9 cellular contexts compared by ENCODE assay signal in genomic region chr2:169572821-169573159, GRCh38. TPM values are rescaled to one million over a fixed set of nuclear protein-coding genes. Genes with fewer than 3 reads are reported as not detected.
A peak's percentile ranks its signal among the peaks of the same experiment; 100 is the strongest.
DNase-seq lines count a peak whose midpoint lies in the region; ATAC-seq, FAIRE-seq and TF ChIP-seq lines count a peak whose summit lies in the region.
"Had no signal": no experiment of that assay in that cellular context is flagged by ENCODE, and none has a peak within 500 bp of the region (broad histone marks: within the 10 kb centered on the region; RNA-seq: fewer than 3 reads in every experiment).

No MANE protein-coding gene starts in this region.

- H3K4me3 ChIP-seq in SK-N-SH (ENCODE audit: low read depth in 2 of 2, low read length in 1 of 2): peak overlapping the region; percentile 86 to 87
- H3K4me3 ChIP-seq in keratinocyte (ENCODE audit: control insufficient read depth in 2 of 3, extremely low read depth in 1 of 3, insufficient read depth in 2 of 3, low read depth in 1 of 3, low read length in 3 of 3): peak overlapping the region; percentile 55 to 99 (median 99)
- peak overlapping the region; percentile 56 to 88 (median 78) for H3K4me3 ChIP-seq in stomach

- H3K36me3 ChIP-seq in SK-N-SH (replicated peaks in 1 of 2; ENCODE audit: control insufficient read depth in 1 of 2, insufficient read depth in 2 of 2, low read length in 1 of 2) (peaks cover 3 to 6% of the 10 kb centered on the region in 2 experiments), keratinocyte (ENCODE audit: control insufficient read depth in 2 of 2, extremely low read depth in 1 of 2, insufficient read depth in 2 of 2, low read length in 2 of 2) (no peaks in the 10 kb centered on the region), stomach (no peaks in the 10 kb centered on the region)

- peak overlapping the region; percentile 91 for H3K27ac Mint-ChIP-seq in activated T-helper 2 cell treated with anti-CD3 and anti-CD28 coated beads, Interferon-gamma antibody, Interleukin-2, Interleukin-4, amounts not matched to agents 10 μg/mL and 5 μg/mL and 100 μg/mL, durations not matched to agents 14 hours and 24 hours and 36 hours

- H3K4me1 ChIP-seq in SK-N-SH (ENCODE audit: control insufficient read depth in 1 of 2, insufficient read depth in 2 of 2, low read depth in 1 of 2, low read length in 1 of 2) (peaks cover 0 to 2% of the 10 kb centered on the region in 2 experiments; a peak in 1 of 4 replicates), keratinocyte (ENCODE audit: control insufficient read depth, extremely low read depth, insufficient read depth, low read length) (peaks cover 12% of the 10 kb centered on the region), stomach (peaks cover 10 to 25% (median 14%) of the 10 kb centered on the region in 4 donors)

- dilution Hi-C loops in keratinocyte (cut with MboI; ENCODE audit: extremely low pct_ligation_motif_present, low sequenced_read_pairs): no loop called here

- H3K27me3 ChIP-seq in SK-N-SH (ENCODE audit: insufficient read depth): no peaks in the 10 kb centered on the region
- H3K27me3 ChIP-seq in keratinocyte (ENCODE audit: control insufficient read depth, extremely low read depth, insufficient read depth, low read length): no peaks in the 10 kb centered on the region
- H3K27me3 ChIP-seq in stomach: no peaks in the 10 kb centered on the region

- DNase-seq in SK-N-SH: no peak
- DNase-seq in activated T-helper 2 cell treated with anti-CD3 and anti-CD28 coated beads, Interferon-gamma antibody, Interleukin-2, Interleukin-4, amounts not matched to agents 10 μg/mL and 5 μg/mL and 100 μg/mL, durations not matched to agents 14 hours and 24 hours and 36 hours (ENCODE audit: low spot score): no peak
- no peak for DNase-seq in keratinocyte (ENCODE audit: low read depth, low spot score)
- DNase-seq in stomach: no peak
- DNase-seq in NCI-H146 (lab: John Stamatoyannopoulos, UW): no peak
- DNase-seq in DMS114 treated with DMSO at 0.1 percent for 48 hours (lab: John Stamatoyannopoulos, UW; ENCODE audit: unreplicated experiment): no peak
- DNase-seq: 8988T had no signal

- ATAC-seq in SK-N-SH treated with all-trans-retinoic acid at 6 μM for 48 hours (no peak), HG03571 (IDR thresholded peaks at IDR 0.05; ENCODE audit: unreplicated experiment) (no peak)

- no peak for TF ChIP-seq EP300 in SK-N-SH (IDR thresholded peaks at IDR 0.05; ENCODE audit: borderline replicate concordance in 1 of 2, low read depth in 1 of 2, low read length in 1 of 2)
- TF ChIP-seq EP300 in stomach (IDR thresholded peaks at IDR 0.05): no peak

- peaks cover 20% of the 10 kb centered on the region for H3K4me1 Mint-ChIP-seq in activated T-helper 2 cell treated with anti-CD3 and anti-CD28 coated beads, Interferon-gamma antibody, Interleukin-2, Interleukin-4, amounts not matched to agents 10 μg/mL and 5 μg/mL and 100 μg/mL, durations not matched to agents 14 hours and 24 hours and 36 hours (ENCODE audit: low read depth)

- WGBS in SK-N-SH (ENCODE audit: low lambda C conversion rate): 3% methylated on average over 2 of the region's 2 CpGs
- WGBS in stomach, 5 donors: 10 to 17% (median 15%) methylated on average over 2 of the region's 2 CpGs

- POLR2A ChIA-PET in SK-N-SH (lab: Yijun Ruan, JAX): interaction anchor here (1.0 kb wide), 1 partner anchor 12 kb away, joined by 4 read pairs; the partner anchor contains the start of gene PPIG

- peak overlapping the region; percentile 97 for H3K4me3 Mint-ChIP-seq in activated T-helper 2 cell treated with anti-CD3 and anti-CD28 coated beads, Interferon-gamma antibody, Interleukin-2, Interleukin-4, amounts not matched to agents 10 μg/mL and 5 μg/mL and 100 μg/mL, durations not matched to agents 14 hours and 24 hours and 36 hours (ENCODE audit: low read depth)

- H3K9ac ChIP-seq in SK-N-SH: peak overlapping the region; percentile 68
- peak overlapping the region; percentile 94 for H3K9ac ChIP-seq in keratinocyte (ENCODE audit: control insufficient read depth, extremely low read depth, insufficient read depth, low read length)

- H3K79me2 ChIP-seq in SK-N-SH (ENCODE audit: insufficient read depth): peaks cover 42% of the 10 kb centered on the region
- peaks cover 32% of the 10 kb centered on the region for H3K79me2 ChIP-seq in keratinocyte (ENCODE audit: control insufficient read depth, insufficient read depth, low read length)

- H3K9me3 ChIP-seq in SK-N-SH: no peaks in the 10 kb centered on the region
- H3K9me3 ChIP-seq in keratinocyte (ENCODE audit: control insufficient read depth, low read depth, low read length): no peaks in the 10 kb centered on the region
- H3K9me3 ChIP-seq in stomach: no peaks in the 10 kb centered on the region

- no peak for TF ChIP-seq CTCF in SK-N-SH (IDR thresholded peaks at IDR 0.05)
- TF ChIP-seq CTCF in keratinocyte (optimal IDR thresholded peaks at IDR 0.05 in 1 of 3, IDR thresholded peaks at IDR 0.05 in 1 of 3, conservative IDR thresholded peaks at IDR 0.05 in 1 of 3; ENCODE audit: extremely low read depth in 1 of 3, insufficient read depth in 2 of 3, low read length in 3 of 3): no peak
- no peak for TF ChIP-seq CTCF in stomach (IDR thresholded peaks at IDR 0.05)

- no peaks in the 10 kb centered on the region for H3K9me2 ChIP-seq in SK-N-SH

- H3K27me3 Mint-ChIP-seq in activated T-helper 2 cell treated with anti-CD3 and anti-CD28 coated beads, Interferon-gamma antibody, Interleukin-2, Interleukin-4, amounts not matched to agents 10 μg/mL and 5 μg/mL and 100 μg/mL, durations not matched to agents 14 hours and 24 hours and 36 hours (ENCODE audit: low read depth): no peaks in the 10 kb centered on the region

- no peak for TF ChIP-seq RAD21 in SK-N-SH (IDR thresholded peaks at IDR 0.05; ENCODE audit: low read length)

- no peak for FAIRE-seq in keratinocyte (lab: Jason Lieb, UNC)

- no peak for TF ChIP-seq POLR2A in stomach (IDR thresholded peaks at IDR 0.05)

- peaks cover 9% of the 10 kb centered on the region for H3F3A ChIP-seq in SK-N-SH (replicated peaks; ENCODE audit: insufficient read depth)

- no peaks in the 10 kb centered on the region for H4K20me1 ChIP-seq in SK-N-SH (ENCODE audit: insufficient read depth)
- H4K20me1 ChIP-seq in keratinocyte (ENCODE audit: control insufficient read depth, extremely low read depth, insufficient read depth, low read length): no peaks in the 10 kb centered on the region

- H2AFZ ChIP-seq in SK-N-SH (ENCODE audit: low read depth): peak overlapping the region; percentile 90
- peak overlapping the region; percentile 99 for H2AFZ ChIP-seq in keratinocyte (ENCODE audit: control insufficient read depth, low read length)

- H3K9me1 ChIP-seq in keratinocyte (ENCODE audit: control insufficient read depth, extremely low read depth, insufficient read depth, low read length): no peaks in the 10 kb centered on the region

- intact Hi-C loops in activated T-helper 2 cell treated with anti-CD3 and anti-CD28 coated beads, Interferon-gamma antibody, Interleukin-2, Interleukin-4, amounts not matched to agents 10 μg/mL and 5 μg/mL and 100 μg/mL, durations not matched to agents 14 hours and 24 hours and 36 hours (cut with micrococcal nuclease): loop anchor here (1.0 to 5.0 kb wide), 3 partner anchors 12 to 255 kb away; partner anchors contain the start of genes PPIG and UBR3
- intact Hi-C loops in stomach (cut with DNase I; ENCODE audit: low total_unique reads): no loop called here

- H3K27ac ChIP-seq in SK-N-SH (ENCODE audit: low read depth in 2 of 2, low read length in 1 of 2) (peak overlapping the region; percentile 50 to 78; a peak in 3 of 4 replicates), keratinocyte (ENCODE audit: control insufficient read depth, insufficient read depth, low read length) (peak overlapping the region; percentile 86), stomach (peak overlapping the region in 1 of 5 donors; percentile 80)

- no peaks in the 10 kb centered on the region for H3K9me3 Mint-ChIP-seq in activated T-helper 2 cell treated with anti-CD3 and anti-CD28 coated beads, Interferon-gamma antibody, Interleukin-2, Interleukin-4, amounts not matched to agents 10 μg/mL and 5 μg/mL and 100 μg/mL, durations not matched to agents 14 hours and 24 hours and 36 hours

- CTCF ChIA-PET in SK-N-SH (lab: Yijun Ruan, JAX): no interaction called here

- H3K4me2 ChIP-seq in SK-N-SH (peak overlapping the region; percentile 91), keratinocyte (ENCODE audit: control insufficient read depth, extremely low read depth, insufficient read depth, low read depth, low read length) (peak overlapping the region; percentile 98)

- H3K36me3 Mint-ChIP-seq in activated T-helper 2 cell treated with anti-CD3 and anti-CD28 coated beads, Interferon-gamma antibody, Interleukin-2, Interleukin-4, amounts not matched to agents 10 μg/mL and 5 μg/mL and 100 μg/mL, durations not matched to agents 14 hours and 24 hours and 36 hours (ENCODE audit: low read depth): peaks cover 27% of the 10 kb centered on the region

RNA-seq across cellular contexts. Expression of gene FASTKD1, which starts 0.9 kb away (rescaled TPM):
- 8.7 and 14.9 TPM in 2 replicates for polyA plus RNA-seq in SK-N-SH (2012; rRNA removed)
- 9.6 and 11.0 TPM in 2 replicates for polyA plus RNA-seq in SK-N-SH (2012; cell fraction: cytosol; rRNA removed)
- 15.5 and 37.9 TPM in 2 replicates for polyA plus RNA-seq in SK-N-SH (2012; cell fraction: nucleus; rRNA removed)
- total RNA-seq in activated T-helper 2 cell treated with anti-CD3 and anti-CD28 coated beads, Interferon-gamma antibody, Interleukin-2, Interleukin-4, amounts not matched to agents 10 μg/mL and 5 μg/mL and 100 μg/mL, durations not matched to agents 14 hours and 24 hours and 36 hours: 61.5 and 61.9 TPM in 2 replicates
- 19.3 to 41.7 TPM (median 27.7 TPM) in 3 replicates for polyA plus RNA-seq in keratinocyte
- 7.4 TPM for polyA plus RNA-seq in keratinocyte (2011; ENCODE audit: low read depth)
- 13.9 and 30.1 TPM in 2 replicates for polyA plus RNA-seq in keratinocyte (2011; cell fraction: cytosol; rRNA removed)
- 39.1 and 65.9 TPM in 2 replicates for polyA plus RNA-seq in keratinocyte (2011; cell fraction: nucleus; rRNA removed)
- polyA plus RNA-seq in keratinocyte (2012; ENCODE audit: low replicate concordance): 17.2 and 22.2 TPM in 2 replicates
- polyA minus RNA-seq in keratinocyte: 4.4 to 22.6 TPM (median 14.3 TPM) in 3 replicates
- polyA minus RNA-seq in keratinocyte (2011; cell fraction: cytosol; rRNA and poly(A)+ RNA removed): 6.9 TPM
- 21.1 and 39.7 TPM in 2 replicates for polyA minus RNA-seq in keratinocyte (2011; cell fraction: nucleus; rRNA and poly(A)+ RNA removed)
- 10 to 100 TPM in 4 of 5 donors, 1 to 10 TPM in 1; 6.4 to 32.3 (median 23.5) TPM for total RNA-seq in stomach
- 10 to 100 TPM in 2 of 3 donors, 1 to 10 TPM in 1; 4.0 to 37.2 (median 18.9) TPM for polyA plus RNA-seq in stomach

RNA-seq across cellular contexts. Expression of gene PPIG, which starts 11.4 kb away (rescaled TPM):
- polyA plus RNA-seq in SK-N-SH (2012; rRNA removed) (8.3 and 10.3 TPM in 2 replicates), keratinocyte (24.6 to 37.4 TPM (median 28.6 TPM) in 3 replicates), stomach (10 to 100 TPM; 22.0 to 98.8 (median 27.8) TPM)
- polyA plus RNA-seq in SK-N-SH (2012; cell fraction: cytosol; rRNA removed): 12.3 and 18.3 TPM in 2 replicates
- 8.6 and 15.8 TPM in 2 replicates for polyA plus RNA-seq in SK-N-SH (2012; cell fraction: nucleus; rRNA removed)
- total RNA-seq in activated T-helper 2 cell treated with anti-CD3 and anti-CD28 coated beads, Interferon-gamma antibody, Interleukin-2, Interleukin-4, amounts not matched to agents 10 μg/mL and 5 μg/mL and 100 μg/mL, durations not matched to agents 14 hours and 24 hours and 36 hours: 57.5 and 57.6 TPM in 2 replicates
- polyA plus RNA-seq in keratinocyte (2011; ENCODE audit: low read depth): 127 TPM
- polyA plus RNA-seq in keratinocyte (2011; cell fraction: cytosol; rRNA removed): 20.2 and 29.4 TPM in 2 replicates
- 30.2 and 47.0 TPM in 2 replicates for polyA plus RNA-seq in keratinocyte (2011; cell fraction: nucleus; rRNA removed)
- polyA plus RNA-seq in keratinocyte (2012; ENCODE audit: low replicate concordance): 40.2 and 42.2 TPM in 2 replicates
- 1.6 to 20.7 TPM (median 12.1 TPM) in 3 replicates for polyA minus RNA-seq in keratinocyte
- polyA minus RNA-seq in keratinocyte (2011; cell fraction: cytosol; rRNA and poly(A)+ RNA removed): 5.8 TPM
- 9.1 and 22.0 TPM in 2 replicates for polyA minus RNA-seq in keratinocyte (2011; cell fraction: nucleus; rRNA and poly(A)+ RNA removed)
- 10 to 100 TPM; 26.1 to 69.9 (median 28.0) TPM for total RNA-seq in stomach
